8 cellular contexts compared by ENCODE assay signal in genomic region chr5:141512390-141513020, GRCh38. TPM values are rescaled to one million over a fixed set of nuclear protein-coding genes. Genes with fewer than 3 reads are reported as not detected.
DNase-seq lines count a peak whose midpoint lies in the region; ATAC-seq and TF ChIP-seq lines count a peak whose summit lies in the region.

No MANE protein-coding gene starts in this region.

- DNase-seq in ELR (ENCODE audit: low read depth): peak; percentile 76
- DNase-seq in T-helper 9 cell: peak; percentile 89
- DNase-seq in astrocyte of the spinal cord (ENCODE audit: low read depth, low spot score): peak; percentile 69

- peak; percentile 91 for TF ChIP-seq CTCF in astrocyte of the spinal cord (IDR thresholded peaks at IDR 0.05; ENCODE audit: low read depth, low read length)

- H3K27ac ChIP-seq in iPS-18a (ENCODE audit: low read length) (no peak overlapping the region), skin epidermis (peak overlapping the region; percentile 61 to 93 (median 88))

- ATAC-seq in HG02840 (IDR thresholded peaks at IDR 0.05; ENCODE audit: low FRiP score, unreplicated experiment) (no peak), GM18861 (IDR thresholded peaks at IDR 0.05; ENCODE audit: unreplicated experiment) (no peak)

- H3K27ac Mint-ChIP-seq in IgD-negative memory B cell: peak overlapping the region; percentile 48 to 87 (median 55)

- peaks cover 15% of the 10 kb centered on the region for H3K36me3 ChIP-seq in iPS-18a (ENCODE audit: control insufficient read depth, low read depth, low read length)

- in situ Hi-C loops in astrocyte of the spinal cord (cut with HindIII; ENCODE audit: low sequenced_read_pairs): no loop called here

- peaks cover 47 to 64% (median 56%) of the 10 kb centered on the region in 3 donors for H3K4me1 Mint-ChIP-seq in IgD-negative memory B cell

- H3K36me3 Mint-ChIP-seq in IgD-negative memory B cell: no peaks in the 10 kb centered on the region

- peaks cover 2% of the 10 kb centered on the region for H3K27me3 Mint-ChIP-seq in IgD-negative memory B cell

- peak overlapping the region; percentile 81 for H3K9ac ChIP-seq in iPS-18a (ENCODE audit: low read length)

- H3K4me3 ChIP-seq in astrocyte of the spinal cord (ENCODE audit: low read depth, low read length) (peak overlapping the region; percentile 41), iPS-18a (ENCODE audit: low read length) (peak overlapping the region; percentile 83), skin epidermis (peak overlapping the region; percentile 32 to 53 (median 44))

- H3K9me3 ChIP-seq in iPS-18a (ENCODE audit: control insufficient read depth, low read depth, low read length): no peaks in the 10 kb centered on the region

- H3K4me1 ChIP-seq in iPS-18a (ENCODE audit: control insufficient read depth, low read depth, low read length): peaks cover 32% of the 10 kb centered on the region

- peak overlapping the region; percentile 71 to 90 (median 89) for H3K4me3 Mint-ChIP-seq in IgD-negative memory B cell

- H3K27me3 ChIP-seq in iPS-18a (ENCODE audit: control insufficient read depth, insufficient read depth, low read length): no peaks in the 10 kb centered on the region

- no peaks in the 10 kb centered on the region for H3K9me3 Mint-ChIP-seq in IgD-negative memory B cell

RNA-seq across cellular contexts. Expression of gene PCDHGC5, which starts 23.6 kb away (rescaled TPM):
- not detected for polyA plus RNA-seq in IgD-negative memory B cell

RNA-seq across cellular contexts. Expression of gene PCDHGC4, which starts 27.7 kb away (rescaled TPM):
- polyA plus RNA-seq in IgD-negative memory B cell: not detected

RNA-seq across cellular contexts. Expression of gene PCDHGC3, which starts 36.7 kb away (rescaled TPM):
- 3.9 TPM for polyA plus RNA-seq in IgD-negative memory B cell
